ENCODE assay signal across 22 cellular contexts in the genomic region with DNA sequence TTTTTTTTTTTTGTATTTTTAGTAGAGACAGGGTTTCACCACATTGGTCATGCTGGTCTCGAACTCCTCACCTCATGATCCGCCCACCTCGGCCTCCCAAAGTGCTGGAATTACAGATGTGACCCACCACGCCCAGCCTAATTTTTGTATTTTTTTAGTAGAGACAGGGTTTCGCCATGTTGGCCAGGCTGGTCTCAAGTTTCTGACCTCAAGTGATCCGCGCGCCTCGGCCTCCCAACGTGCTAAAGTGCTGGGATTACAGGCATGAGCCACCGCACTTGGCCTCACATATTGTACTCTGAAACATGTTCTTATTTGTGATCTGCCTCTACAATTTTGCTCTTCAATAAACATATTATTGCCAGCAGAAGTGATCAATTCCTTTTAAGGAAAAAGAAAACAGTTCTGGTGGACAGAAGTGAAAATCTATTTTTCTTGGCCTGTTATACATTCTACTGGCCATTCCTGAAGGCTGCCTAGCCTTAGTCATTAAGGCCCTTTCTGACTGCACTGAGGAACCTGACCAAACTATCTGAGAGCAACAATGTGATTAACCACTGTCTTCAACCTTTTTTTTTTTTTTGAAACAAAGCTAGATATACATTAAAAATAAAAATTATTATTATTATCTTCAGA. TPM values are rescaled to one million over a fixed set of nuclear protein-coding genes. Genes with fewer than 3 reads are reported as not detected.
DNase-seq lines count a peak whose midpoint lies in the region; TF ChIP-seq lines count a peak whose summit lies in the region.
"Had no signal": no experiment of that assay in that cellular context is flagged by ENCODE, and none has a peak within 500 bp of the region (broad histone marks: within the 10 kb centered on the region; RNA-seq: fewer than 3 reads in every experiment).

No MANE protein-coding gene starts in this region.

- H3K27ac ChIP-seq in skeletal muscle tissue (ENCODE audit: low read depth, low read length) (peak overlapping the region; percentile 37), coronary artery (no peak overlapping the region)
- H3K27ac ChIP-seq: left lung, neutrophil, vagina had no signal

- TF ChIP-seq CTCF in astrocyte of the cerebellum (IDR thresholded peaks at IDR 0.05; ENCODE audit: low read depth, low read length, missing control alignments) = no peak
- TF ChIP-seq CTCF in foreskin fibroblast (IDR thresholded peaks at IDR 0.05; ENCODE audit: low read depth, low read length) = no peak
- no peak for TF ChIP-seq CTCF in coronary artery (IDR thresholded peaks at IDR 0.05)

- H3K4me1 ChIP-seq in skeletal muscle tissue (ENCODE audit: control insufficient read depth in 3 of 3, insufficient read depth in 3 of 3, low read length in 3 of 3) = peaks cover 0 to 11% (median 10%) of the 10 kb centered on the region in 3 donors
- H3K4me1 ChIP-seq: BE2C, left lung, vagina had no signal

- no peak overlapping the region for H3K9ac ChIP-seq in skeletal muscle tissue (ENCODE audit: low read depth in 1 of 3, low read length in 3 of 3)

- no peak overlapping the region for H3K4me3 ChIP-seq in astrocyte of the cerebellum (ENCODE audit: low read depth, low read length)
- no peak overlapping the region for H3K4me3 ChIP-seq in foreskin fibroblast (ENCODE audit: low read depth in 1 of 2, low read length in 2 of 2)
- no peak overlapping the region for H3K4me3 ChIP-seq in skeletal muscle tissue (ENCODE audit: low read length in 3 of 3)
- no peak overlapping the region for H3K4me3 ChIP-seq in coronary artery
- H3K4me3 ChIP-seq: GM12878, left lung, vagina had no signal

- H3K9me3 ChIP-seq in skeletal muscle tissue (ENCODE audit: control insufficient read depth in 3 of 3, low read length in 3 of 3) = no peaks in the 10 kb centered on the region
- H3K9me3 ChIP-seq: BE2C, left lung, neutrophil, vagina had no signal

- H3K27me3 ChIP-seq in skeletal muscle tissue (ENCODE audit: control insufficient read depth in 3 of 3, insufficient read depth in 3 of 3, low read length in 3 of 3) = no peaks in the 10 kb centered on the region
- H3K27me3 ChIP-seq: BE2C, left lung, neutrophil, vagina had no signal

- peak; percentile 86 for DNase-seq in EH (ENCODE audit: low read depth)
- DNase-seq in astrocyte of the cerebellum (ENCODE audit: low read depth) = peak; percentile 39
- peak; percentile 26 to 49 for DNase-seq in foreskin fibroblast
- no peak for DNase-seq in DMS53 treated with DMSO at 0.1 percent for 48 hours (lab: John Stamatoyannopoulos, UW; ENCODE audit: unreplicated experiment)
- DNase-seq in coronary artery (ENCODE audit: low spot score) = no peak
- DNase-seq in NCI-H2029 treated with DMSO at 0.1 percent for 48 hours (lab: John Stamatoyannopoulos, UW) = no peak
- DNase-seq in GM03348 (ENCODE audit: low spot score) = no peak
- DNase-seq: activated CD4-positive, alpha-beta T cell treated with anti-CD3 and anti-CD28 coated beads, Interleukin-2, amount 50 U/mL, for 48 hours; activated naive CD8-positive, alpha-beta T cell treated with anti-CD3 and anti-CD28 coated beads, Interleukin-2, amount 10 ng/mL, durations not matched to agents 7 days and 5 days; activated T-cell treated with anti-CD3 and anti-CD28 coated beads, Interleukin-2, amount 50 U/mL, for 4 hours; BE2C; HCEC 1CT; Karpas-422; left lung; NCI-H526 treated with DMSO at 0.1 percent for 48 hours; right cardiac atrium; stimulated activated CD4-positive, alpha-beta T cell treated with anti-CD3 and anti-CD28 coated beads, Interleukin-1b, Interleukin-23, amount 100 ng/mL, for 48 hours; stimulated activated naive CD8-positive, alpha-beta T cell treated with anti-CD3 and anti-CD28 coated beads, Interleukin-15, Interleukin-2, amounts not matched to agents 100 U/mL and 50 U/mL, for 24 hours had no signal

- in situ Hi-C loops in astrocyte of the cerebellum (cut with HindIII; ENCODE audit: low sequenced_read_pairs) = loop anchor here (10.0 kb wide), 1 partner anchor 51 kb away; no protein-coding TSS in a partner anchor

- peaks cover 39 to 53% (median 47%) of the 10 kb centered on the region in 3 donors for H3K36me3 ChIP-seq in skeletal muscle tissue (ENCODE audit: control insufficient read depth in 3 of 3, insufficient read depth in 3 of 3, low read length in 3 of 3)

RNA-seq across cellular contexts. Expression of a gene that starts 36.1 kb away (rescaled TPM):
- 82.5 TPM for total RNA-seq in skeletal muscle tissue

RNA-seq across cellular contexts. Expression of a gene that starts 54.4 kb away (rescaled TPM):
- 43.3 TPM for total RNA-seq in skeletal muscle tissue

Comparison
In these comparisons a context has a peak if more than half of its experiments do, and no peak if none do; other contexts are left out.
1. DNase-seq: peak in EH (single experiment), astrocyte of the cerebellum (single experiment) and foreskin fibroblast (2 of 2); none in DMS53 treated with DMSO at 0.1 percent for 48 hours (single experiment), coronary artery (single experiment), NCI-H2029 treated with DMSO at 0.1 percent for 48 hours (single experiment) and GM03348 (single experiment).